8 cellular contexts compared by ENCODE assay signal in the genomic region with DNA sequence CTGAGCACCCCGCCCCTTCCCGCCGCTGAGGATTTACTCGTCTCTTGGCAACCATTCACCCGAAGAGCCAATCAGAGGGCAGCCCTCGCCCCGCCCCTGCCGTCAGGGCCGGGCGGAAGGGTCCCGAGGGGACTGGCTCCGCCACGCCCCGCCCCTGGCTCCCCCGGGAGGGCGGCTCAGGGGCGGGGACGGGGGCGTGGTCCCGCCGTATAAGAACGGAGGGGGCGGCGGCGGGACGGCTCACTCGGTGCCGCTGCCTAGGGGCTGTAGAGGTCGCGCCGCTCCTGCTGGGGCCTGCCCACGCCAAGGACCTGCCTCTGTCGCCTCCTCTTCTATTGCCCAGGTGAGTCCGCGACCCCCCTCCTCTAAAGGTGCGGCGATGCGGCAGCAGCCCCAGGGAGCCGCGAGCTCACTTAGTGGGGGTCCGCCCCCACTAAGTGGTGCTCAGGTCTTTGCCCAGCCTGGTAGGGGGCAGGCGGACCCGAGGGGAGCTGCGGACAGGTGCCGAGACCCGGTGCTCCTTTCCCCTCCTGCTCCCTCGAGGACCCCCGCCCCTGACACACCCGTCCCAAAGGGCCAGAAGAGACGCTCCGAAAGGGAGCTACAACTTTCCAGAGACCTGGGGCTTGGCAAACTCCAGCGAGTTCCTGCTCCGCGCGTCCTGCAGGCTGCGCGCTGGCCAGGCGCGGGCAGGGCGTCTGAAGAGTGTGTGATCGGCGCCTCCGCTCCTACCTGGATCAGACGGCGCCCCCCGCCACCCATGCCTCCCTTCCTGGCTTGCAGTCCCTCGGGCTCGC. TPM values are rescaled to one million over a fixed set of nuclear protein-coding genes. Genes with fewer than 3 reads are reported as not detected.
DNase-seq lines count a peak whose midpoint lies in the region; ATAC-seq and TF ChIP-seq lines count a peak whose summit lies in the region.

TSS of gene TENT5C (plus strand) at position 238 of the 797 bp plus-strand sequence. CDS start 16,821 bp downstream, outside the sequence.

- peaks cover 37% of the 10 kb centered on the region for H3K4me1 Mint-ChIP-seq in activated naive CD8-positive, alpha-beta T cell treated with anti-CD3 and anti-CD28 coated beads for 36 hours

- H3K9me3 Mint-ChIP-seq in activated naive CD8-positive, alpha-beta T cell treated with anti-CD3 and anti-CD28 coated beads for 36 hours, result no peaks in the 10 kb centered on the region

- H3K9me3 ChIP-seq in ovary (no peaks in the 10 kb centered on the region), thyroid gland (no peaks in the 10 kb centered on the region)

- TF ChIP-seq POLR2A in ovary (IDR thresholded peaks at IDR 0.05), result peak; percentile 67
- TF ChIP-seq POLR2A in thyroid gland (IDR thresholded peaks at IDR 0.05), result peak; percentile 87 to 99

- ATAC-seq in HG02678 (IDR thresholded peaks at IDR 0.05; ENCODE audit: unreplicated experiment) (peak; percentile 89), Right ventricle myocardium superior (ENCODE audit: poor library complexity) (peak; percentile 96)

- peak within 1 kb of the TSS; percentile 89 for H3K4me3 Mint-ChIP-seq in activated naive CD8-positive, alpha-beta T cell treated with anti-CD3 and anti-CD28 coated beads for 36 hours

- H3K4me3 ChIP-seq in GM12865 (ENCODE audit: low read depth, low read length) (peak within 1 kb of the TSS; percentile 79), ovary (peak within 1 kb of the TSS; percentile 94), thyroid gland (replicated peaks in 1 of 3) (peak within 1 kb of the TSS; percentile 81 to 92 (median 91))

- intact Hi-C loops in Right ventricle myocardium superior (cut with DNase I) (loop anchor here (2.0 to 10.0 kb wide), 3 partner anchors 67 to 151 kb away; no protein-coding TSS in a partner anchor), ovary (cut with DNase I) (loop anchor here in 2 of 4 donors (5.0 kb wide), 1 partner anchor 151 kb away; no protein-coding TSS in a partner anchor), thyroid gland (cut with DNase I) (no loop called here)

- no peaks in the 10 kb centered on the region for H3K27me3 ChIP-seq in ovary
- H3K27me3 ChIP-seq in thyroid gland, result no peaks in the 10 kb centered on the region

- H3K36me3 Mint-ChIP-seq in activated naive CD8-positive, alpha-beta T cell treated with anti-CD3 and anti-CD28 coated beads for 36 hours, result no peaks in the 10 kb centered on the region

- peak; percentile 50 for TF ChIP-seq EP300 in ovary (IDR thresholded peaks at IDR 0.05)

- peak within 1 kb of the TSS; percentile 72 to 89 for H3K27ac ChIP-seq in ovary
- peak within 1 kb of the TSS; percentile 93 to 96 (median 95) for H3K27ac ChIP-seq in thyroid gland

- DNase-seq in GM12865 (ENCODE audit: low read depth) (peak; percentile 97), NCI-H1105 treated with DMSO at 0.1 percent for 48 hours (lab: John Stamatoyannopoulos, UW) (peak; percentile 97), SKM-1 treated with dmso at 0.1 percent for 144 hours (lab: John Stamatoyannopoulos, UW; ENCODE audit: unreplicated experiment) (peak; percentile 97), Right ventricle myocardium superior (peak; percentile 98), ovary (peak; percentile 98 to 99 (median 98)), thyroid gland (peak; percentile 99)
- DNase-seq in activated naive CD8-positive, alpha-beta T cell treated with anti-CD3 and anti-CD28 coated beads for 36 hours, result peak; percentile 98

- TF ChIP-seq CTCF in GM12865 (IDR thresholded peaks at IDR 0.05; ENCODE audit: insufficient read depth, low read depth, low read length, missing control alignments) (no peak), ovary (IDR thresholded peaks at IDR 0.05) (no peak), thyroid gland (IDR thresholded peaks at IDR 0.05) (peak in 2 of 6 experiments; percentile 5 to 9)

- WGBS in ovary, 3 donors, result 0 to 1% (median 0%) methylated on average over 48 to 68 of the region's 68 CpGs
- WGBS in thyroid gland, 2 donors, result 0 to 4% methylated on average over 6 to 9 of the region's 68 CpGs

- peaks cover 24% of the 10 kb centered on the region for H3K27me3 Mint-ChIP-seq in activated naive CD8-positive, alpha-beta T cell treated with anti-CD3 and anti-CD28 coated beads for 36 hours

- H3K27ac Mint-ChIP-seq in activated naive CD8-positive, alpha-beta T cell treated with anti-CD3 and anti-CD28 coated beads for 36 hours, result peak within 1 kb of the TSS; percentile 92

- no peaks in the 10 kb centered on the region for H3K4me1 ChIP-seq in ovary (ENCODE audit: insufficient read depth)
- H3K4me1 ChIP-seq in thyroid gland, result peaks cover 31 to 32% of the 10 kb centered on the region in 2 donors

- H3K36me3 ChIP-seq in ovary (no peaks in the 10 kb centered on the region), thyroid gland (no peaks in the 10 kb centered on the region)

RNA-seq across cellular contexts. Expression of gene TENT5C, which starts in this region (rescaled TPM):
- 1 to 10 TPM; 4.2 TPM for total RNA-seq in activated naive CD8-positive, alpha-beta T cell treated with anti-CD3 and anti-CD28 coated beads for 36 hours
- total RNA-seq in Right ventricle myocardium superior, result 18.7 TPM
- 10 to 100 TPM in 5 of 7 donors, 1 to 10 TPM in 2; 6.2 to 24.7 (median 11.4) TPM for total RNA-seq in ovary
- 10 to 100 TPM in 1 of 2 donors, 1 to 10 TPM in 1; 2.6 to 11.6 TPM for polyA plus RNA-seq in ovary
- 10 to 100 TPM; 14.8 to 30.4 (median 22.2) TPM for total RNA-seq in thyroid gland

Comparison
In these comparisons a context has a peak if more than half of its experiments do, and no peak if none do; other contexts are left out.
1. Peak in every context shown above with its lines: DNase-seq, ATAC-seq, H3K4me3 ChIP-seq and H3K27ac ChIP-seq.